1 cellular context compared by ENCODE assay signal in the genomic region with DNA sequence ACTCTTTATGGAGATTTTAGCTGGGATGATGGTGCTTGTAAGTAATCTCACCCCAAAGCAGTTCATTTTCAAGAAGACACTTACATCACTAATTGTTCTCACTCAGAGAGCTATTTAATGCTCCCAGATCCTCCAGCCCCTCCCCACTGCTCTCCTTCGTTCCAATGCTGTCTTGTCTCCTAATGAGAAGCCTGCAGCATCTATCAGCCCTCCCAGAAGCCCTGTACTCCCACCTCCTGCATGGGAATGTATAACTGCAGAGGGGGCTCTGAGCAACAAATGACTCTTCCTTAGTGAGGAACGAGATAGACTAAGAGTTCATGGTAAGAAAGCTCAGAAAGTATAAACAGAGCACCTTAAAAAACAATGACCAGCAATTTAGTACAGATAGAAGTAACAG.
TF ChIP-seq lines count a peak whose summit lies in the region.

No MANE protein-coding gene starts in this region.

TF ChIP-seq in WTC11, 78 proteins besides CTCF, POLR2A, EP300 and RAD21 (continued from another document):
- TF ChIP-seq, protein P1, sequence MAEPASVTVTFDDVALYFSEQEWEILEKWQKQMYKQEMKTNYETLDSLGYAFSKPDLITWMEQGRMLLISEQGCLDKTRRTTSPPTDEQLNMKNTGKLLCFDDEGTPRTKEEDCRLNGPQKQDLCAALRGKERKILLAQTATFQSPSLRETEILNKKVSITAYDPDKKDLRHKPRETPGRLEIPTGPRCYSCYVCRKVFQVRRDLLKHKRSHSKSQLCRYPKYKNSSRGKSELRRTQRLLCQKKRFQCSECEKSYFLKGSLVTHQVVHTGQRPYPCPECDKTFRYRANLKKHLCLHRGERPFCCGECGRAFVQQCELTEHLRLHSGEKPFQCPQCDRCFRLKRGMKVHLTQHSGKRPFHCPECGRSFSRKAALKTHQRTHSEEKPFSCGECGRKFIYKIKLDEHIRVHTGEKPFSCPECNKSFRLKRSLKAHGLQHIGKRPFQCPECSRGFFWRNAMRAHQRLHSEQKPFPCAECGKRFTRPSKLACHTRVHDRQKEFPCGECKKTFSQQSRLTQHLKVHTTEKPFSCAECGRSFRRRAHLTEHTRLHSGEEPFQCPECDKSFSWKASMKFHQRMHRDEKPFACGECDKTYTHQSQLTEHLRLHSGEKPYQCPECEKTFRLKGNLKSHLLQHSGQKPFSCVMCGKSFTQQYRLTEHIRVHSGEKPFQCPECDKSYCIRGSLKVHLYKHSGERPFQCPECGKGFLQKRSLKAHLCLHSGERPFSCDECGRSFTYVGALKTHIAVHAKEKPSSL (CRISPR knock-in tag; conservative IDR thresholded peaks at IDR 0.05) = no peak
- TF ChIP-seq, protein P2, sequence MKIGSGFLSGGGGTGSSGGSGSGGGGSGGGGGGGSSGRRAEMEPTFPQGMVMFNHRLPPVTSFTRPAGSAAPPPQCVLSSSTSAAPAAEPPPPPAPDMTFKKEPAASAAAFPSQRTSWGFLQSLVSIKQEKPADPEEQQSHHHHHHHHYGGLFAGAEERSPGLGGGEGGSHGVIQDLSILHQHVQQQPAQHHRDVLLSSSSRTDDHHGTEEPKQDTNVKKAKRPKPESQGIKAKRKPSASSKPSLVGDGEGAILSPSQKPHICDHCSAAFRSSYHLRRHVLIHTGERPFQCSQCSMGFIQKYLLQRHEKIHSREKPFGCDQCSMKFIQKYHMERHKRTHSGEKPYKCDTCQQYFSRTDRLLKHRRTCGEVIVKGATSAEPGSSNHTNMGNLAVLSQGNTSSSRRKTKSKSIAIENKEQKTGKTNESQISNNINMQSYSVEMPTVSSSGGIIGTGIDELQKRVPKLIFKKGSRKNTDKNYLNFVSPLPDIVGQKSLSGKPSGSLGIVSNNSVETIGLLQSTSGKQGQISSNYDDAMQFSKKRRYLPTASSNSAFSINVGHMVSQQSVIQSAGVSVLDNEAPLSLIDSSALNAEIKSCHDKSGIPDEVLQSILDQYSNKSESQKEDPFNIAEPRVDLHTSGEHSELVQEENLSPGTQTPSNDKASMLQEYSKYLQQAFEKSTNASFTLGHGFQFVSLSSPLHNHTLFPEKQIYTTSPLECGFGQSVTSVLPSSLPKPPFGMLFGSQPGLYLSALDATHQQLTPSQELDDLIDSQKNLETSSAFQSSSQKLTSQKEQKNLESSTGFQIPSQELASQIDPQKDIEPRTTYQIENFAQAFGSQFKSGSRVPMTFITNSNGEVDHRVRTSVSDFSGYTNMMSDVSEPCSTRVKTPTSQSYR (CRISPR knock-in tag; IDR thresholded peaks at IDR 0.05) = no peak
- TF ChIP-seq, protein P3, sequence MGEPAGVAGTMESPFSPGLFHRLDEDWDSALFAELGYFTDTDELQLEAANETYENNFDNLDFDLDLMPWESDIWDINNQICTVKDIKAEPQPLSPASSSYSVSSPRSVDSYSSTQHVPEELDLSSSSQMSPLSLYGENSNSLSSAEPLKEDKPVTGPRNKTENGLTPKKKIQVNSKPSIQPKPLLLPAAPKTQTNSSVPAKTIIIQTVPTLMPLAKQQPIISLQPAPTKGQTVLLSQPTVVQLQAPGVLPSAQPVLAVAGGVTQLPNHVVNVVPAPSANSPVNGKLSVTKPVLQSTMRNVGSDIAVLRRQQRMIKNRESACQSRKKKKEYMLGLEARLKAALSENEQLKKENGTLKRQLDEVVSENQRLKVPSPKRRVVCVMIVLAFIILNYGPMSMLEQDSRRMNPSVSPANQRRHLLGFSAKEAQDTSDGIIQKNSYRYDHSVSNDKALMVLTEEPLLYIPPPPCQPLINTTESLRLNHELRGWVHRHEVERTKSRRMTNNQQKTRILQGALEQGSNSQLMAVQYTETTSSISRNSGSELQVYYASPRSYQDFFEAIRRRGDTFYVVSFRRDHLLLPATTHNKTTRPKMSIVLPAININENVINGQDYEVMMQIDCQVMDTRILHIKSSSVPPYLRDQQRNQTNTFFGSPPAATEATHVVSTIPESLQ (CRISPR knock-in tag; IDR thresholded peaks at IDR 0.05) = no peak
- TF ChIP-seq, protein P4, sequence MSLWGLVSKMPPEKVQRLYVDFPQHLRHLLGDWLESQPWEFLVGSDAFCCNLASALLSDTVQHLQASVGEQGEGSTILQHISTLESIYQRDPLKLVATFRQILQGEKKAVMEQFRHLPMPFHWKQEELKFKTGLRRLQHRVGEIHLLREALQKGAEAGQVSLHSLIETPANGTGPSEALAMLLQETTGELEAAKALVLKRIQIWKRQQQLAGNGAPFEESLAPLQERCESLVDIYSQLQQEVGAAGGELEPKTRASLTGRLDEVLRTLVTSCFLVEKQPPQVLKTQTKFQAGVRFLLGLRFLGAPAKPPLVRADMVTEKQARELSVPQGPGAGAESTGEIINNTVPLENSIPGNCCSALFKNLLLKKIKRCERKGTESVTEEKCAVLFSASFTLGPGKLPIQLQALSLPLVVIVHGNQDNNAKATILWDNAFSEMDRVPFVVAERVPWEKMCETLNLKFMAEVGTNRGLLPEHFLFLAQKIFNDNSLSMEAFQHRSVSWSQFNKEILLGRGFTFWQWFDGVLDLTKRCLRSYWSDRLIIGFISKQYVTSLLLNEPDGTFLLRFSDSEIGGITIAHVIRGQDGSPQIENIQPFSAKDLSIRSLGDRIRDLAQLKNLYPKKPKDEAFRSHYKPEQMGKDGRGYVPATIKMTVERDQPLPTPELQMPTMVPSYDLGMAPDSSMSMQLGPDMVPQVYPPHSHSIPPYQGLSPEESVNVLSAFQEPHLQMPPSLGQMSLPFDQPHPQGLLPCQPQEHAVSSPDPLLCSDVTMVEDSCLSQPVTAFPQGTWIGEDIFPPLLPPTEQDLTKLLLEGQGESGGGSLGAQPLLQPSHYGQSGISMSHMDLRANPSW (CRISPR knock-in tag; conservative IDR thresholded peaks at IDR 0.05; ENCODE audit: low read depth) = no peak
- TF ChIP-seq ZNF232 (CRISPR knock-in tag; IDR thresholded peaks at IDR 0.05) (no peak), ETV6 (CRISPR knock-in tag; IDR thresholded peaks at IDR 0.05) (no peak), ZNF396 (CRISPR knock-in tag; IDR thresholded peaks at IDR 0.05; ENCODE audit: borderline replicate concordance) (no peak), OVOL2 (CRISPR knock-in tag; IDR thresholded peaks at IDR 0.05; ENCODE audit: borderline replicate concordance) (no peak)
- TF ChIP-seq, protein P5, sequence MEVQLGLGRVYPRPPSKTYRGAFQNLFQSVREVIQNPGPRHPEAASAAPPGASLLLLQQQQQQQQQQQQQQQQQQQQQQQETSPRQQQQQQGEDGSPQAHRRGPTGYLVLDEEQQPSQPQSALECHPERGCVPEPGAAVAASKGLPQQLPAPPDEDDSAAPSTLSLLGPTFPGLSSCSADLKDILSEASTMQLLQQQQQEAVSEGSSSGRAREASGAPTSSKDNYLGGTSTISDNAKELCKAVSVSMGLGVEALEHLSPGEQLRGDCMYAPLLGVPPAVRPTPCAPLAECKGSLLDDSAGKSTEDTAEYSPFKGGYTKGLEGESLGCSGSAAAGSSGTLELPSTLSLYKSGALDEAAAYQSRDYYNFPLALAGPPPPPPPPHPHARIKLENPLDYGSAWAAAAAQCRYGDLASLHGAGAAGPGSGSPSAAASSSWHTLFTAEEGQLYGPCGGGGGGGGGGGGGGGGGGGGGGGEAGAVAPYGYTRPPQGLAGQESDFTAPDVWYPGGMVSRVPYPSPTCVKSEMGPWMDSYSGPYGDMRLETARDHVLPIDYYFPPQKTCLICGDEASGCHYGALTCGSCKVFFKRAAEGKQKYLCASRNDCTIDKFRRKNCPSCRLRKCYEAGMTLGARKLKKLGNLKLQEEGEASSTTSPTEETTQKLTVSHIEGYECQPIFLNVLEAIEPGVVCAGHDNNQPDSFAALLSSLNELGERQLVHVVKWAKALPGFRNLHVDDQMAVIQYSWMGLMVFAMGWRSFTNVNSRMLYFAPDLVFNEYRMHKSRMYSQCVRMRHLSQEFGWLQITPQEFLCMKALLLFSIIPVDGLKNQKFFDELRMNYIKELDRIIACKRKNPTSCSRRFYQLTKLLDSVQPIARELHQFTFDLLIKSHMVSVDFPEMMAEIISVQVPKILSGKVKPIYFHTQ (CRISPR knock-in tag; IDR thresholded peaks at IDR 0.05) = no peak
- TF ChIP-seq, protein P6, sequence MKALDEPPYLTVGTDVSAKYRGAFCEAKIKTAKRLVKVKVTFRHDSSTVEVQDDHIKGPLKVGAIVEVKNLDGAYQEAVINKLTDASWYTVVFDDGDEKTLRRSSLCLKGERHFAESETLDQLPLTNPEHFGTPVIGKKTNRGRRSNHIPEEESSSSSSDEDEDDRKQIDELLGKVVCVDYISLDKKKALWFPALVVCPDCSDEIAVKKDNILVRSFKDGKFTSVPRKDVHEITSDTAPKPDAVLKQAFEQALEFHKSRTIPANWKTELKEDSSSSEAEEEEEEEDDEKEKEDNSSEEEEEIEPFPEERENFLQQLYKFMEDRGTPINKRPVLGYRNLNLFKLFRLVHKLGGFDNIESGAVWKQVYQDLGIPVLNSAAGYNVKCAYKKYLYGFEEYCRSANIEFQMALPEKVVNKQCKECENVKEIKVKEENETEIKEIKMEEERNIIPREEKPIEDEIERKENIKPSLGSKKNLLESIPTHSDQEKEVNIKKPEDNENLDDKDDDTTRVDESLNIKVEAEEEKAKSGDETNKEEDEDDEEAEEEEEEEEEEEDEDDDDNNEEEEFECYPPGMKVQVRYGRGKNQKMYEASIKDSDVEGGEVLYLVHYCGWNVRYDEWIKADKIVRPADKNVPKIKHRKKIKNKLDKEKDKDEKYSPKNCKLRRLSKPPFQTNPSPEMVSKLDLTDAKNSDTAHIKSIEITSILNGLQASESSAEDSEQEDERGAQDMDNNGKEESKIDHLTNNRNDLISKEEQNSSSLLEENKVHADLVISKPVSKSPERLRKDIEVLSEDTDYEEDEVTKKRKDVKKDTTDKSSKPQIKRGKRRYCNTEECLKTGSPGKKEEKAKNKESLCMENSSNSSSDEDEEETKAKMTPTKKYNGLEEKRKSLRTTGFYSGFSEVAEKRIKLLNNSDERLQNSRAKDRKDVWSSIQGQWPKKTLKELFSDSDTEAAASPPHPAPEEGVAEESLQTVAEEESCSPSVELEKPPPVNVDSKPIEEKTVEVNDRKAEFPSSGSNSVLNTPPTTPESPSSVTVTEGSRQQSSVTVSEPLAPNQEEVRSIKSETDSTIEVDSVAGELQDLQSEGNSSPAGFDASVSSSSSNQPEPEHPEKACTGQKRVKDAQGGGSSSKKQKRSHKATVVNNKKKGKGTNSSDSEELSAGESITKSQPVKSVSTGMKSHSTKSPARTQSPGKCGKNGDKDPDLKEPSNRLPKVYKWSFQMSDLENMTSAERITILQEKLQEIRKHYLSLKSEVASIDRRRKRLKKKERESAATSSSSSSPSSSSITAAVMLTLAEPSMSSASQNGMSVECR (CRISPR knock-in tag; IDR thresholded peaks at IDR 0.05; ENCODE audit: borderline replicate concordance) = no peak
TF ChIP-seq in WTC11: peak in this region for 0.
